9 cellular contexts compared by ENCODE assay signal in genomic region chr17:47698749-47699535, GRCh38. TPM values are rescaled to one million over a fixed set of nuclear protein-coding genes. Genes with fewer than 3 reads are reported as not detected.
DNase-seq lines count a peak whose midpoint lies in the region; ATAC-seq and FAIRE-seq lines count a peak whose summit lies in the region.
"Had no signal": no experiment of that assay in that cellular context is flagged by ENCODE, and none has a peak within 500 bp of the region (broad histone marks: within the 10 kb centered on the region; RNA-seq: fewer than 3 reads in every experiment).

No MANE protein-coding gene starts in this region.

- no peak overlapping the region for H3K4me3 ChIP-seq in small intestine (ENCODE audit: low read depth in 1 of 2, low read length in 2 of 2)

- no peaks in the 10 kb centered on the region for H3K27me3 Mint-ChIP-seq in T-cell
- peaks cover 3% of the 10 kb centered on the region for H3K27me3 Mint-ChIP-seq in activated naive CD8-positive, alpha-beta T cell treated with anti-CD3 and anti-CD28 coated beads, Interleukin-2, amount 10 ng/mL, durations not matched to agents 7 days and 5 days

- no peak for FAIRE-seq in small intestine (lab: Jason Lieb, UNC)
- FAIRE-seq: TTC549 had no signal

- POLR2A ChIA-PET in T-cell (lab: Charles Lee), result interaction anchor here in 1 of 2 donors (0.7 kb wide), 1 partner anchor 11 kb away, joined by 5 read pairs; no protein-coding TSS in a partner anchor
- POLR2A ChIA-PET in activated naive CD8-positive, alpha-beta T cell treated with anti-CD3 and anti-CD28 coated beads, Interleukin-2, amount 10 ng/mL, durations not matched to agents 7 days and 5 days (lab: Charles Lee), result interaction anchor here (0.8 to 1.5 kb wide), 8 partner anchors 21 to 35 kb away, joined by 3 to 12 read pairs (median 4); partner anchors contain the start of gene TBX21

- CTCF ChIA-PET in T-cell (lab: Charles Lee), result interaction anchor here (0.6 to 2.9 kb wide), 10 partner anchors 9 to 64 kb away, joined by 3 to 19 read pairs (median 5); partner anchors contain the start of gene TBX21 (in 2 of the 2)

- H3K27ac ChIP-seq in small intestine (ENCODE audit: low read depth in 1 of 2, low read length in 1 of 2), result no peak overlapping the region

- H3K36me3 ChIP-seq in small intestine (ENCODE audit: control insufficient read depth in 2 of 2, insufficient read depth in 2 of 2, low read length in 2 of 2), result peaks cover 0 to 3% of the 10 kb centered on the region in 2 donors

- H3K36me3 Mint-ChIP-seq in T-cell, result no peaks in the 10 kb centered on the region
- H3K36me3 Mint-ChIP-seq in activated naive CD8-positive, alpha-beta T cell treated with anti-CD3 and anti-CD28 coated beads, Interleukin-2, amount 10 ng/mL, durations not matched to agents 7 days and 5 days, result no peaks in the 10 kb centered on the region

- H3K4me1 Mint-ChIP-seq in T-cell, result peaks cover 37 to 63% (median 41%) of the 10 kb centered on the region in 3 donors
- H3K4me1 Mint-ChIP-seq in activated naive CD8-positive, alpha-beta T cell treated with anti-CD3 and anti-CD28 coated beads, Interleukin-2, amount 10 ng/mL, durations not matched to agents 7 days and 5 days, result peaks cover 38% of the 10 kb centered on the region

- H3K4me1 ChIP-seq in small intestine (ENCODE audit: control insufficient read depth in 2 of 2, insufficient read depth in 1 of 2, low read depth in 1 of 2, low read length in 1 of 2), result no peaks in the 10 kb centered on the region

- DNase-seq in DMS 273 (lab: John Stamatoyannopoulos, UW; ENCODE audit: unreplicated experiment) (peak; percentile 73), KG1 (lab: John Stamatoyannopoulos, UW) (peak; percentile 50), T-cell (peak; percentile 37 to 83 (median 72)), left ventricle myocardium superior (peak; percentile 71), small intestine (peak; percentile 54)
- DNase-seq in activated naive CD8-positive, alpha-beta T cell treated with anti-CD3 and anti-CD28 coated beads, Interleukin-2, amount 10 ng/mL, durations not matched to agents 7 days and 5 days, result peak; percentile 85

- no peaks in the 10 kb centered on the region for H3K9me3 ChIP-seq in small intestine (ENCODE audit: control insufficient read depth, low read depth)

- H3K9me3 Mint-ChIP-seq in T-cell, result no peaks in the 10 kb centered on the region
- H3K9me3 Mint-ChIP-seq in activated naive CD8-positive, alpha-beta T cell treated with anti-CD3 and anti-CD28 coated beads, Interleukin-2, amount 10 ng/mL, durations not matched to agents 7 days and 5 days, result no peaks in the 10 kb centered on the region

- WGBS in small intestine, 3 donors, result 65 to 67% (median 66%) methylated on average over 25 of the region's 25 CpGs

- no peak overlapping the region for H3K4me3 Mint-ChIP-seq in T-cell
- no peak overlapping the region for H3K4me3 Mint-ChIP-seq in activated naive CD8-positive, alpha-beta T cell treated with anti-CD3 and anti-CD28 coated beads, Interleukin-2, amount 10 ng/mL, durations not matched to agents 7 days and 5 days

- intact Hi-C loops in left ventricle myocardium superior (cut with micrococcal nuclease), result no loop called here

- peak overlapping the region; percentile 25 to 45 for H3K27ac Mint-ChIP-seq in T-cell
- H3K27ac Mint-ChIP-seq in activated naive CD8-positive, alpha-beta T cell treated with anti-CD3 and anti-CD28 coated beads, Interleukin-2, amount 10 ng/mL, durations not matched to agents 7 days and 5 days, result peak overlapping the region; percentile 46

- ATAC-seq in T-cell (replicated peaks in 1 of 4) (peak; percentile 34 to 50 (median 41)), left ventricle myocardium superior (no peak), GM21737 (IDR thresholded peaks at IDR 0.05; ENCODE audit: unreplicated experiment) (no peak), GM19324 (IDR thresholded peaks at IDR 0.05; ENCODE audit: low FRiP score, unreplicated experiment) (no peak)
- ATAC-seq in activated naive CD8-positive, alpha-beta T cell treated with anti-CD3 and anti-CD28 coated beads, Interleukin-2, amount 10 ng/mL, durations not matched to agents 7 days and 5 days (ENCODE audit: low read depth), result peak; percentile 32

- no peaks in the 10 kb centered on the region for H3K27me3 ChIP-seq in small intestine (ENCODE audit: control insufficient read depth in 2 of 2, insufficient read depth in 2 of 2, low read length in 2 of 2)

RNA-seq across cellular contexts. Expression of gene TBKBP1, which starts 5.0 kb away (rescaled TPM):
- total RNA-seq in T-cell (10 to 100 TPM in 1 of 5 donors, 1 to 10 TPM in 4; 4.5 to 20.5 (median 7.2) TPM), left ventricle myocardium superior (15.9 TPM)
- 1 to 10 TPM; 8.0 to 8.9 TPM for total RNA-seq in activated naive CD8-positive, alpha-beta T cell treated with anti-CD3 and anti-CD28 coated beads, Interleukin-2, amount 10 ng/mL, durations not matched to agents 7 days and 5 days
- polyA plus RNA-seq in small intestine, result 1 to 10 TPM in 2 of 3 donors, under 1 TPM in 1; 0.22 to 5.5 (median 3.5) TPM

RNA-seq across cellular contexts. Expression of gene TBX21, which starts 34.1 kb away (rescaled TPM):
- total RNA-seq in T-cell (10 to 100 TPM in 4 of 5 donors, 1 to 10 TPM in 1; 7.9 to 37.3 (median 20.8) TPM), left ventricle myocardium superior (0.40 TPM)
- 10 to 100 TPM; 20.7 to 22.8 TPM for total RNA-seq in activated naive CD8-positive, alpha-beta T cell treated with anti-CD3 and anti-CD28 coated beads, Interleukin-2, amount 10 ng/mL, durations not matched to agents 7 days and 5 days
- polyA plus RNA-seq in small intestine, result under 1 TPM; 0.27 to 0.45 (median 0.31) TPM

RNA-seq across cellular contexts. Expression of gene KPNB1, which starts 49.2 kb away (rescaled TPM):
- total RNA-seq in T-cell, result 100 to 1,000 TPM; 216 to 262 (median 240) TPM
- 100 to 1,000 TPM; 335 TPM for total RNA-seq in activated naive CD8-positive, alpha-beta T cell treated with anti-CD3 and anti-CD28 coated beads, Interleukin-2, amount 10 ng/mL, durations not matched to agents 7 days and 5 days
- 169 TPM for total RNA-seq in left ventricle myocardium superior
- 10 to 100 TPM; 25.9 to 82.4 (median 27.1) TPM for polyA plus RNA-seq in small intestine

Comparison
In these comparisons a context has a peak if more than half of its experiments do, and no peak if none do; other contexts are left out.
1. ATAC-seq: peak in T-cell (4 of 4) and activated naive CD8-positive, alpha-beta T cell treated with anti-CD3 and anti-CD28 coated beads, Interleukin-2, amount 10 ng/mL, durations not matched to agents 7 days and 5 days (single experiment); none in left ventricle myocardium superior (single experiment), GM21737 (single experiment) and GM19324 (single experiment).
2. Peak in every context shown above with its lines, with median percentiles within 50 percentile points of each other: DNase-seq.